ENCODE assay signal across 19 cellular contexts in the genomic region with DNA sequence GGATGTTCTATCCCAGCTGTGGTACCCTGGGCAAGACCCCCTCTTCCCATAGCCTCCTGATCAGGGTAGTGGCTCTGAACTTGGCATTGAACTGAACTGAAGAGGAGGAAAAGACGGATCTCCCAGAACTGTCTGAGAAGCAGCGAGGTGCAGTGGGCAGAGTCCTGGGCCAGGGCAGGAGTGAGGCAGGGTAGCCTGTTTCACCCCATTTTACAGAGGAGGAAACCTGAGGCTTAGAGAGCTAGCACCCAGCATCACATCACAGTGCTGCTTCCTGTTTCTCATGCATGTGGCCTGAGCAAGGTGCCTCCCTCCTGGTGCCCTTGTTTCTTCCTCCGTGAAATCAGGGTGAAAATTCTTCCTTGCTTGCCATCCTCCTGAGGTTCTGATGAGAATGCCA. TPM values are rescaled to one million over a fixed set of nuclear protein-coding genes. Genes with fewer than 3 reads are reported as not detected.
A peak's percentile ranks its signal among the peaks of the same experiment; 100 is the strongest.
DNase-seq lines count a peak whose midpoint lies in the region; ATAC-seq and TF ChIP-seq lines count a peak whose summit lies in the region.
"Had no signal": no experiment of that assay in that cellular context is flagged by ENCODE, and none has a peak within 500 bp of the region (broad histone marks: within the 10 kb centered on the region; RNA-seq: fewer than 3 reads in every experiment).

No MANE protein-coding gene starts in this region.

- no peak overlapping the region for H3K27ac ChIP-seq in CD4-positive, alpha-beta T cell (ENCODE audit: low read depth, low read length)
- peak overlapping the region; percentile 6 for H3K27ac ChIP-seq in CD8-positive, alpha-beta T cell (ENCODE audit: low read depth, low read length)
- peak overlapping the region; percentile 36 to 39 for H3K27ac ChIP-seq in ascending aorta

- POLR2A ChIA-PET in CD4-positive, alpha-beta T cell (lab: Charles Lee): interaction anchor here (1.0 kb wide), 1 partner anchor 14 kb away, joined by 3 read pairs; no protein-coding TSS in a partner anchor
- POLR2A ChIA-PET in CD8-positive, alpha-beta T cell (lab: Charles Lee): no interaction called here

- no peak overlapping the region for H3K4me3 Mint-ChIP-seq in CD4-positive, alpha-beta T cell
- no peak overlapping the region for H3K4me3 Mint-ChIP-seq in CD8-positive, alpha-beta T cell
- H3K4me3 Mint-ChIP-seq in natural killer cell: peak overlapping the region; percentile 51

- H3K4me3 ChIP-seq in CD8-positive, alpha-beta T cell (ENCODE audit: low read depth, low read length): no peak overlapping the region
- H3K4me3 ChIP-seq in ascending aorta: no peak overlapping the region
- H3K4me3 ChIP-seq: breast epithelium, heart right ventricle had no signal

- peaks cover 5% of the 10 kb centered on the region for H3K36me3 ChIP-seq in CD8-positive, alpha-beta T cell (ENCODE audit: insufficient read depth, low read length)
- H3K36me3 ChIP-seq in ascending aorta: peaks cover 20 to 42% of the 10 kb centered on the region in 2 donors
- H3K36me3 ChIP-seq: breast epithelium had no signal

- H3K36me3 Mint-ChIP-seq in CD4-positive, alpha-beta T cell (ENCODE audit: low read depth): peaks cover 44% of the 10 kb centered on the region
- peaks cover 42% of the 10 kb centered on the region for H3K36me3 Mint-ChIP-seq in CD8-positive, alpha-beta T cell
- no peaks in the 10 kb centered on the region for H3K36me3 Mint-ChIP-seq in natural killer cell

- H3K9me3 Mint-ChIP-seq in CD4-positive, alpha-beta T cell: no peaks in the 10 kb centered on the region
- H3K9me3 Mint-ChIP-seq in CD8-positive, alpha-beta T cell: no peaks in the 10 kb centered on the region
- H3K9me3 Mint-ChIP-seq in natural killer cell: no peaks in the 10 kb centered on the region

- CTCF ChIA-PET in CD4-positive, alpha-beta T cell (lab: Charles Lee): no interaction called here
- CTCF ChIA-PET in CD8-positive, alpha-beta T cell (lab: Charles Lee): no interaction called here

- TF ChIP-seq CTCF in CD4-positive, alpha-beta T cell (IDR thresholded peaks at IDR 0.05): no peak
- no peak for TF ChIP-seq CTCF in CD8-positive, alpha-beta T cell (IDR thresholded peaks at IDR 0.05)
- no peak for TF ChIP-seq CTCF in ascending aorta (IDR thresholded peaks at IDR 0.05)
- no peak for TF ChIP-seq CTCF in natural killer cell (IDR thresholded peaks at IDR 0.05)

- H3K27ac Mint-ChIP-seq in CD4-positive, alpha-beta T cell: peak overlapping the region; percentile 28
- H3K27ac Mint-ChIP-seq in CD8-positive, alpha-beta T cell: peak overlapping the region; percentile 82
- peak overlapping the region; percentile 94 to 98 for H3K27ac Mint-ChIP-seq in natural killer cell

- H3K27me3 ChIP-seq in CD4-positive, alpha-beta T cell (ENCODE audit: control insufficient read depth, insufficient read depth, low read length): no peaks in the 10 kb centered on the region
- H3K27me3 ChIP-seq in CD8-positive, alpha-beta T cell (ENCODE audit: insufficient read depth, low read length): no peaks in the 10 kb centered on the region
- H3K27me3 ChIP-seq in ascending aorta: no peaks in the 10 kb centered on the region
- H3K27me3 ChIP-seq: breast epithelium, heart right ventricle had no signal

- peaks cover 25% of the 10 kb centered on the region for H3K4me1 ChIP-seq in CD8-positive, alpha-beta T cell (ENCODE audit: insufficient read depth, low read length)
- H3K4me1 ChIP-seq in ascending aorta: peaks cover 0 to 45% of the 10 kb centered on the region in 2 donors
- H3K4me1 ChIP-seq: breast epithelium had no signal

- no peak for DNase-seq in CD4-positive, alpha-beta T cell
- DNase-seq in CD8-positive, alpha-beta T cell: no peak
- DNase-seq in ascending aorta (ENCODE audit: low spot score in 2 of 2) (no peak), natural killer cell (no peak), NCI-H1048 (lab: John Stamatoyannopoulos, UW) (no peak), NCI-H2227 (lab: John Stamatoyannopoulos, UW; ENCODE audit: unreplicated experiment) (no peak)
- DNase-seq: activated CD4-positive, alpha-beta T cell treated with anti-CD3 and anti-CD28 coated beads for 4 hours; heart right ventricle; Kasumi-1; midbrain; NCI-H2029 treated with DMSO at 0.1 percent for 48 hours; NCI-H510A had no signal

- intact Hi-C loops in CD4-positive, alpha-beta T cell (cut with DNase I, micrococcal nuclease): no loop called here
- intact Hi-C loops in CD8-positive, alpha-beta T cell (cut with DNase I, micrococcal nuclease): no loop called here
- intact Hi-C loops in ascending aorta (cut with DNase I) (no loop called here), natural killer cell (cut with micrococcal nuclease) (no loop called here)

- H3K27me3 Mint-ChIP-seq in CD4-positive, alpha-beta T cell: no peaks in the 10 kb centered on the region
- no peaks in the 10 kb centered on the region for H3K27me3 Mint-ChIP-seq in CD8-positive, alpha-beta T cell (ENCODE audit: low read depth)
- no peaks in the 10 kb centered on the region for H3K27me3 Mint-ChIP-seq in natural killer cell (ENCODE audit: low read depth in 2 of 2)

- ATAC-seq in CD4-positive, alpha-beta T cell (ENCODE audit: poor library complexity): peak; percentile 65
- ATAC-seq in CD8-positive, alpha-beta T cell: peak; percentile 49
- ATAC-seq in natural killer cell (peak; percentile 81 to 91 (median 90)), HG03571 (IDR thresholded peaks at IDR 0.05; ENCODE audit: unreplicated experiment) (no peak), HG03442 (IDR thresholded peaks at IDR 0.05; ENCODE audit: unreplicated experiment) (no peak)
- ATAC-seq: heart right ventricle, left lobe of liver had no signal

- H3K9me3 ChIP-seq in CD4-positive, alpha-beta T cell (ENCODE audit: control insufficient read depth, low read length): no peaks in the 10 kb centered on the region
- no peaks in the 10 kb centered on the region for H3K9me3 ChIP-seq in CD8-positive, alpha-beta T cell (ENCODE audit: low read length)
- H3K9me3 ChIP-seq in ascending aorta: no peaks in the 10 kb centered on the region
- H3K9me3 ChIP-seq: breast epithelium, heart right ventricle had no signal

- H3K4me1 Mint-ChIP-seq in CD4-positive, alpha-beta T cell (ENCODE audit: low read depth): peaks cover 38% of the 10 kb centered on the region
- H3K4me1 Mint-ChIP-seq in CD8-positive, alpha-beta T cell (ENCODE audit: low read depth): peaks cover 33% of the 10 kb centered on the region
- H3K4me1 Mint-ChIP-seq in natural killer cell: peaks cover 51 to 59% of the 10 kb centered on the region in 2 donors

RNA-seq across cellular contexts. Expression of gene ZNF362, which starts 17.1 kb away (rescaled TPM):
- total RNA-seq in CD4-positive, alpha-beta T cell: 10 to 100 TPM; 24.7 to 26.6 TPM
- total RNA-seq in CD8-positive, alpha-beta T cell: 10 to 100 TPM; 19.3 to 22.6 TPM
- total RNA-seq in ascending aorta: 34.4 TPM
- 10 to 100 TPM; 34.7 to 39.1 (median 38.3) TPM for total RNA-seq in natural killer cell

RNA-seq across cellular contexts. Expression of gene A3GALT2, which starts 47.5 kb away (rescaled TPM):
- not detected for total RNA-seq in CD4-positive, alpha-beta T cell
- total RNA-seq in CD8-positive, alpha-beta T cell: not detected
- total RNA-seq in ascending aorta: not detected
- total RNA-seq in natural killer cell: not detected
- total RNA-seq: breast epithelium, endothelial cell of umbilical vein, HT1080, left lobe of liver, renal cortical epithelial cell had no signal

Comparison
In these comparisons a context has a peak if more than half of its experiments do, and no peak if none do; other contexts are left out.
1. ATAC-seq: peak in CD4-positive, alpha-beta T cell (single experiment), CD8-positive, alpha-beta T cell (single experiment) and natural killer cell (3 of 3); none in HG03571 (single experiment) and HG03442 (single experiment).
2. H3K27ac Mint-ChIP-seq: peak in every context shown above with its lines; median percentile 96 in natural killer cell; 82 in CD8-positive, alpha-beta T cell; 28 in CD4-positive, alpha-beta T cell.